In the genomic region with DNA sequence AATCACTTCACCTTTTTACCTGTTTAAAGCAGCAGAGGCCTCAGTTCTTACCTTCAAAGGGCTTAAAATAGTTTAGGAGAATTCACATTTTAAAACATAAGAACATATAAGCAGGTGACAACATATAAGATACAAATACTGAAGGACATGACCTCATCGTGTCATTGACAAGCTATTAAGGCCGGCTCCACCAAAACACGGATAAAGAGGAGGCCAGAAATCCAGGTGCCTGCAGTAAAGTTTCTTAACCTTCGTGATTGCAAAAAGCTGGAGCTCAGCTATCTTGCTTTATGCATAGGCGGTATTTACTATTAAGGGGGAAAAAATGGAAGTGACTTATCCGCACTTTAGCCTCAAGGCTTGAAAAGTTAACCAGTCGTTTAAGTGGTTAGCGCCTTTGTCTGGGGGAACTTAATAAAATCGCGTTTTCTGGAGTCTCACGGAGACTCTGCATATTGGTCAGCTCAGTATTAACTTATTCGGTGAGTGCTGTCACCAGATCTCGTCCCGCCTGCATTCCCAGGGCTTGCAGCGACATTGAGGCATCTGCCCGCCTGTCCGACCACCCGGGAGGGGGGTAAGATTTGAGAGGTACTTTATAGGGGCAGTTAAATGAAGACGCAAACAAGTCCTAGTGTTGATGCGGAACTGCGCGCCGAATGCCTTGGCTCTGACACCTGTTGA, we compare ENCODE assay signal across 1 cellular context.
TF ChIP-seq lines count a peak whose summit lies in the region.

No MANE protein-coding gene starts in this region.

TF ChIP-seq in endothelial cell of umbilical vein, 7 proteins besides CTCF, POLR2A, EP300 and RAD21:
- no peak for TF ChIP-seq FOS (IDR thresholded peaks at IDR 0.05; ENCODE audit: borderline replicate concordance, insufficient read depth, low read length)
